Comparison of ENCODE assay signal across 8 cellular contexts in genomic region chr10:84194424-84195043, GRCh38.
DNase-seq lines count a peak whose midpoint lies in the region; ATAC-seq lines count a peak whose summit lies in the region.

Gene CDHR1, plus strand, starts transcription at chr10:84194537. Its CDS starts 224 bp downstream, at chr10:84194761.

- no peaks in the 10 kb centered on the region for H3K36me3 ChIP-seq in iPS-20b (ENCODE audit: insufficient read depth, low read depth, low read length)

- no peak within 1 kb of the TSS for H3K9ac ChIP-seq in iPS-20b (ENCODE audit: low read depth, low read length)

- H3K27me3 ChIP-seq in iPS-20b (ENCODE audit: insufficient read depth, low read length): peaks cover 73% of the 10 kb centered on the region

- H3K9me3 ChIP-seq in iPS-20b (ENCODE audit: insufficient read depth, low read depth, low read length): no peaks in the 10 kb centered on the region

- no peaks in the 10 kb centered on the region for H3K4me1 ChIP-seq in iPS-20b (ENCODE audit: insufficient read depth, low read length)

- no peak within 1 kb of the TSS for H3K27ac ChIP-seq in iPS-20b (ENCODE audit: low read length)

- peak within 1 kb of the TSS; percentile 78 for H3K4me3 ChIP-seq in iPS-20b (ENCODE audit: low read length)

- ATAC-seq in HG02759 (IDR thresholded peaks at IDR 0.05; ENCODE audit: unreplicated experiment): peak; percentile 82

- peak; percentile 45 to 59 (median 50) for DNase-seq in NCI-H1417 (lab: John Stamatoyannopoulos, UW)
- DNase-seq in NCI-H1417 treated with DMSO at 0.1 percent for 48 hours (lab: John Stamatoyannopoulos, UW): no peak
- DNase-seq in NCI-H748 (lab: John Stamatoyannopoulos, UW; ENCODE audit: unreplicated experiment): peak; percentile 64
- peak; percentile 40 for DNase-seq in activated naive CD4-positive, alpha-beta T cell treated with anti-CD3 and anti-CD28 coated beads, Interleukin-2, amount 50 U/mL, for 16 hours
- DNase-seq in stimulated activated CD4-positive, alpha-beta T cell treated with anti-CD3 and anti-CD28 coated beads, Interleukin-12 subunit alpha, Interleukin-12 subunit beta, amount 100 ng/mL, for 4 hours: peak; percentile 41
- no peak for DNase-seq in NCI-H128 (lab: John Stamatoyannopoulos, UW; ENCODE audit: unreplicated experiment)

Comparison
In these comparisons a context has a peak if more than half of its experiments do, and no peak if none do; other contexts are left out.
1. DNase-seq: peak in NCI-H1417 (3 of 3), NCI-H748 (single experiment), activated naive CD4-positive, alpha-beta T cell treated with anti-CD3 and anti-CD28 coated beads, Interleukin-2, amount 50 U/mL, for 16 hours (single experiment) and stimulated activated CD4-positive, alpha-beta T cell treated with anti-CD3 and anti-CD28 coated beads, Interleukin-12 subunit alpha, Interleukin-12 subunit beta, amount 100 ng/mL, for 4 hours (single experiment); none in NCI-H1417 treated with DMSO at 0.1 percent for 48 hours (single experiment) and NCI-H128 (single experiment).